Comparison of ENCODE assay signal across 17 cellular contexts in genomic region chr5:160379485-160379884, GRCh38. TPM values are rescaled to one million over a fixed set of nuclear protein-coding genes. Genes with fewer than 3 reads are reported as not detected.
"Had no signal": no experiment of that assay in that cellular context is flagged by ENCODE, and none has a peak within 500 bp of the region (broad histone marks: within the 10 kb centered on the region; RNA-seq: fewer than 3 reads in every experiment).

No MANE protein-coding gene starts in this region.

- H3K36me3 ChIP-seq: gastroesophageal sphincter, neutrophil, thyroid gland, uterus had no signal

- H3K27me3 ChIP-seq: gastroesophageal sphincter, thyroid gland, uterus had no signal

- H3K4me3 Mint-ChIP-seq: activated B cell treated with CpG ODN at 0.5 μM for 24 hours; activated CD4-positive, alpha-beta T cell treated with anti-CD3 and anti-CD28 coated beads, Interleukin-2, amount 10 ng/mL, durations not matched to agents 24 days and 14 days; activated T-helper 1 cell treated with anti-CD3 and anti-CD28 coated beads, Interleukin-12 subunit alpha, Interleukin-12 subunit beta, Interleukin-2, Interleukin-4 antibody, amounts not matched to agents 30 ng/mL and 10 ng/mL and 1 ng/mL, durations not matched to agents 14 hours and 24 hours and 36 hours; memory B cell; natural killer cell; stimulated activated naive B cell treated with anti-CD40 and anti-IgM and Interleukin-4, amounts not matched to agents 10 μg/mL and 1 μg/mL and 100 μg/mL, for 72 hours had no signal

- H3K36me3 Mint-ChIP-seq: memory B cell; natural killer cell; stimulated activated naive B cell treated with anti-CD40 and anti-IgM and Interleukin-4, amounts not matched to agents 10 μg/mL and 1 μg/mL and 100 μg/mL, for 72 hours had no signal

- H3K9me3 ChIP-seq: gastroesophageal sphincter, neutrophil, thyroid gland, uterus had no signal

- ATAC-seq: gastroesophageal sphincter; left lobe of liver; natural killer cell; stimulated activated naive B cell treated with anti-CD40 and anti-IgM and Interleukin-4, amounts not matched to agents 10 μg/mL and 1 μg/mL and 100 μg/mL, for 72 hours had no signal

- FAIRE-seq: islet of Langerhans had no signal

- H3K27ac ChIP-seq: gastroesophageal sphincter, neutrophil, parathyroid adenoma, thyroid gland, uterus had no signal

- H3K4me1 Mint-ChIP-seq: activated CD4-positive, alpha-beta T cell treated with anti-CD3 and anti-CD28 coated beads, Interleukin-2, amount 10 ng/mL, durations not matched to agents 24 days and 14 days; natural killer cell had no signal

- H3K9me3 Mint-ChIP-seq: activated B cell treated with CpG ODN at 0.5 μM for 24 hours; activated CD4-positive, alpha-beta T cell treated with anti-CD3 and anti-CD28 coated beads, Interleukin-2, amount 10 ng/mL, durations not matched to agents 24 days and 14 days; activated T-helper 1 cell treated with anti-CD3 and anti-CD28 coated beads, Interleukin-12 subunit alpha, Interleukin-12 subunit beta, Interleukin-2, Interleukin-4 antibody, amounts not matched to agents 30 ng/mL and 10 ng/mL and 1 ng/mL, durations not matched to agents 14 hours and 24 hours and 36 hours; natural killer cell; stimulated activated naive B cell treated with anti-CD40 and anti-IgM and Interleukin-4, amounts not matched to agents 10 μg/mL and 1 μg/mL and 100 μg/mL, for 72 hours had no signal

- H3K4me3 ChIP-seq: gastroesophageal sphincter, thyroid gland, uterus had no signal

- H3K27ac Mint-ChIP-seq: activated B cell treated with CpG ODN at 0.5 μM for 24 hours; activated CD4-positive, alpha-beta T cell treated with anti-CD3 and anti-CD28 coated beads, Interleukin-2, amount 10 ng/mL, durations not matched to agents 24 days and 14 days; activated T-helper 1 cell treated with anti-CD3 and anti-CD28 coated beads, Interleukin-12 subunit alpha, Interleukin-12 subunit beta, Interleukin-2, Interleukin-4 antibody, amounts not matched to agents 30 ng/mL and 10 ng/mL and 1 ng/mL, durations not matched to agents 14 hours and 24 hours and 36 hours; memory B cell; natural killer cell; stimulated activated naive B cell treated with anti-CD40 and anti-IgM and Interleukin-4, amounts not matched to agents 10 μg/mL and 1 μg/mL and 100 μg/mL, for 72 hours had no signal

- DNase-seq: activated B cell treated with CpG ODN at 0.5 μM for 24 hours; activated CD4-positive, alpha-beta T cell treated with anti-CD3 and anti-CD28 coated beads, Interleukin-2, amount 10 ng/mL, durations not matched to agents 24 days and 14 days; anterior cingulate cortex; natural killer cell; stimulated activated CD4-positive, alpha-beta T cell treated with anti-CD3 and anti-CD28 coated beads, Interleukin-15, amount 100 ng/mL, for 24 hours; stimulated activated CD4-positive, alpha-beta T cell treated with anti-CD3 and anti-CD28 coated beads, Interleukin-4, amount 100 ng/mL, for 1 hour; stimulated activated naive B cell treated with anti-CD40 and anti-IgM and Interleukin-4, amounts not matched to agents 10 μg/mL and 1 μg/mL and 100 μg/mL, for 72 hours; thyroid gland; uterus had no signal

- H3K4me1 ChIP-seq: parathyroid adenoma, thyroid gland, uterus had no signal

RNA-seq across cellular contexts. Expression of gene C1QTNF2, which starts 9.1 kb away (rescaled TPM):
- total RNA-seq: activated B cell treated with CpG ODN at 0.5 μM for 24 hours; activated CD4-positive, alpha-beta T cell treated with anti-CD3 and anti-CD28 coated beads, Interleukin-2, amount 10 ng/mL, durations not matched to agents 24 days and 14 days; activated T-helper 1 cell treated with anti-CD3 and anti-CD28 coated beads, Interleukin-12 subunit alpha, Interleukin-12 subunit beta, Interleukin-2, Interleukin-4 antibody, amounts not matched to agents 30 ng/mL and 10 ng/mL and 1 ng/mL, durations not matched to agents 14 hours and 24 hours and 36 hours; left lobe of liver; natural killer cell; T-helper 2 cell treated with Interferon-gamma antibody and Interleukin-4, amounts not matched to agents 100 ng/mL and 5 ng/mL, for 36 hours had no signal
